In genomic region chr4:17504081-17504480, GRCh38 we compare ENCODE assay signal across 23 cellular contexts. TPM values are rescaled to one million over a fixed set of nuclear protein-coding genes. Genes with fewer than 3 reads are reported as not detected.
"Had no signal": no experiment of that assay in that cellular context is flagged by ENCODE, and none has a peak within 500 bp of the region (broad histone marks: within the 10 kb centered on the region; RNA-seq: fewer than 3 reads in every experiment).

No MANE protein-coding gene starts in this region.

- H3K4me1 ChIP-seq: heart left ventricle, pancreas had no signal

- H3K27ac ChIP-seq: heart left ventricle, pancreas, thoracic aorta, transverse colon had no signal

- H3K4me3 ChIP-seq: heart left ventricle, lung, pancreas, thoracic aorta, transverse colon had no signal

- DNase-seq: foreskin melanocyte; heart left ventricle; hippocampal formation; left colon; left ventricle myocardium superior; mesenchymal stem cell; midbrain; occipital lobe; pancreas; right cardiac atrium; stimulated activated CD4-positive, alpha-beta T cell treated with anti-CD3 and anti-CD28 coated beads, Interleukin-4, amount 100 ng/mL, for 1 hour; stimulated activated CD8-positive, alpha-beta memory T cell treated with anti-CD3 and anti-CD28 coated beads, Interleukin-4, amount 100 ng/mL, for 48 hours; stimulated activated naive CD8-positive, alpha-beta T cell treated with anti-CD3 and anti-CD28 coated beads, Interleukin-15, amount 100 ng/mL, for 72 hours; transverse colon had no signal

- H3K27me3 ChIP-seq: heart left ventricle, pancreas, transverse colon had no signal

- H3K9me3 ChIP-seq: heart left ventricle, pancreas, thoracic aorta, transverse colon had no signal

RNA-seq across cellular contexts. Expression of gene CLRN2, which starts 10.9 kb away (rescaled TPM):
- total RNA-seq: glomerular endothelial cell; heart left ventricle; kidney epithelial cell; left colon; left ventricle myocardium superior; lung; natural killer cell treated with Interleukin-12 subunit alpha and Interleukin-12 subunit beta and Interleukin-15 and Interleukin-18, amount 100 ng/mL, for 72 hours; occipital lobe; pancreas; progenitor cell of endocrine pancreas; right cardiac atrium; subcutaneous adipose tissue; thoracic aorta; transverse colon; ureter had no signal
- polyA plus RNA-seq: esophagus, heart left ventricle, lung, pancreas, right cardiac atrium had no signal
